9 cellular contexts compared by ENCODE assay signal in genomic region chr15:69679623-69680228, GRCh38.
DNase-seq lines count a peak whose midpoint lies in the region; ATAC-seq lines count a peak whose summit lies in the region.
"Had no signal": no experiment of that assay in that cellular context is flagged by ENCODE, and none has a peak within 500 bp of the region (broad histone marks: within the 10 kb centered on the region; RNA-seq: fewer than 3 reads in every experiment).

No MANE protein-coding gene starts in this region.

- ATAC-seq in GM19025 (IDR thresholded peaks at IDR 0.05; ENCODE audit: low read depth, unreplicated experiment), result peak; percentile 96
- ATAC-seq in HG02678 (IDR thresholded peaks at IDR 0.05; ENCODE audit: unreplicated experiment), result peak; percentile 93
- ATAC-seq: pancreas had no signal

- H3K36me3 Mint-ChIP-seq in T-helper 2 cell treated with Interferon-gamma antibody and Interleukin-4, amounts not matched to agents 5 μg/mL and 100 μg/mL, for 36 hours (ENCODE audit: low read depth), result no peaks in the 10 kb centered on the region

- DNase-seq in T-helper 2 cell treated with Interferon-gamma antibody and Interleukin-4, amounts not matched to agents 5 μg/mL and 100 μg/mL, for 36 hours (ENCODE audit: low spot score), result peak; percentile 65
- DNase-seq in stimulated activated CD4-positive, alpha-beta T cell treated with anti-CD3 and anti-CD28 coated beads, Interleukin-4, amount 100 ng/mL, for 48 hours (ENCODE audit: low read depth in 2 of 2), result peak; percentile 40 to 45
- DNase-seq in NCI-H2107 (lab: John Stamatoyannopoulos, UW), result no peak
- DNase-seq in mucosa of gallbladder (ENCODE audit: low spot score), result no peak
- DNase-seq in hypothalamus (lab: John Stamatoyannopoulos, UW), result no peak
- DNase-seq: NCI-H2227 treated with DMSO at 0.1 percent for 48 hours, pancreas had no signal

- no peak overlapping the region for H3K27ac Mint-ChIP-seq in T-helper 2 cell treated with Interferon-gamma antibody and Interleukin-4, amounts not matched to agents 5 μg/mL and 100 μg/mL, for 36 hours

- H3K4me1 Mint-ChIP-seq in T-helper 2 cell treated with Interferon-gamma antibody and Interleukin-4, amounts not matched to agents 5 μg/mL and 100 μg/mL, for 36 hours (ENCODE audit: low read depth), result peaks cover 25% of the 10 kb centered on the region

- peaks cover 15% of the 10 kb centered on the region for H3K9me3 Mint-ChIP-seq in T-helper 2 cell treated with Interferon-gamma antibody and Interleukin-4, amounts not matched to agents 5 μg/mL and 100 μg/mL, for 36 hours

- H3K4me3 Mint-ChIP-seq in T-helper 2 cell treated with Interferon-gamma antibody and Interleukin-4, amounts not matched to agents 5 μg/mL and 100 μg/mL, for 36 hours, result peak overlapping the region; percentile 27

- H3K27me3 Mint-ChIP-seq in T-helper 2 cell treated with Interferon-gamma antibody and Interleukin-4, amounts not matched to agents 5 μg/mL and 100 μg/mL, for 36 hours (ENCODE audit: low read depth), result peaks cover 17% of the 10 kb centered on the region

Comparison
In these comparisons a context has a peak if more than half of its experiments do, and no peak if none do; other contexts are left out.
1. DNase-seq: peak in T-helper 2 cell treated with Interferon-gamma antibody and Interleukin-4, amounts not matched to agents 5 μg/mL and 100 μg/mL, for 36 hours (single experiment) and stimulated activated CD4-positive, alpha-beta T cell treated with anti-CD3 and anti-CD28 coated beads, Interleukin-4, amount 100 ng/mL, for 48 hours (2 of 2); none in NCI-H2107 (single experiment), mucosa of gallbladder (single experiment) and hypothalamus (0 of 51).